Comparison of ENCODE assay signal across 15 cellular contexts in genomic region chr1:19178734-19179398, GRCh38. TPM values are rescaled to one million over a fixed set of nuclear protein-coding genes. Genes with fewer than 3 reads are reported as not detected.
A peak's percentile ranks its signal among the peaks of the same experiment; 100 is the strongest.
DNase-seq lines count a peak whose midpoint lies in the region; ATAC-seq and TF ChIP-seq lines count a peak whose summit lies in the region.
"Had no signal": no experiment of that assay in that cellular context is flagged by ENCODE, and none has a peak within 500 bp of the region (broad histone marks: within the 10 kb centered on the region; RNA-seq: fewer than 3 reads in every experiment).

No MANE protein-coding gene starts in this region.

- TF ChIP-seq CTCF in MCF 10A (IDR thresholded peaks at IDR 0.05; ENCODE audit: unreplicated experiment): no peak
- no peak for TF ChIP-seq CTCF in breast epithelium (IDR thresholded peaks at IDR 0.05)
- TF ChIP-seq CTCF in Loucy (conservative IDR thresholded peaks at IDR 0.05; ENCODE audit: low read length): no peak
- no peak for TF ChIP-seq CTCF in uterus (IDR thresholded peaks at IDR 0.05)

- H3K9ac ChIP-seq in Loucy (ENCODE audit: low read depth, low read length, poor library complexity, severe bottlenecking): peak overlapping the region; percentile 62
- H3K9ac ChIP-seq: SK-N-SH had no signal

- TF ChIP-seq POLR2A in breast epithelium (IDR thresholded peaks at IDR 0.05) (no peak), uterus (IDR thresholded peaks at IDR 0.05) (no peak)

- no peaks in the 10 kb centered on the region for H3K27me3 ChIP-seq in breast epithelium
- no peaks in the 10 kb centered on the region for H3K27me3 ChIP-seq in Loucy (ENCODE audit: insufficient read depth, low read length, poor library complexity, severe bottlenecking)
- no peaks in the 10 kb centered on the region for H3K27me3 ChIP-seq in uterus

- peaks cover 26% of the 10 kb centered on the region for H3F3A ChIP-seq in Loucy (ENCODE audit: low read depth)

- no peak overlapping the region for H2AFZ ChIP-seq in Loucy (ENCODE audit: low read length)

- DNase-seq in MCF 10A (ENCODE audit: unreplicated experiment): no peak
- no peak for DNase-seq in breast epithelium (ENCODE audit: low spot score in 2 of 2)
- DNase-seq in activated naive CD8-positive, alpha-beta T cell treated with anti-CD3 and anti-CD28 coated beads, Interleukin-2, amount 50 U/mL, for 24 hours: no peak
- no peak for DNase-seq in stimulated activated effector memory CD8-positive, alpha-beta T cell treated with anti-CD3 and anti-CD28 coated beads, Interleukin-12 subunit alpha, Interleukin-12 subunit beta, amount 100 ng/mL, for 72 hours (ENCODE audit: low spot score in 2 of 2)
- DNase-seq in GDM1 (lab: John Stamatoyannopoulos, UW): no peak
- no peak for DNase-seq in uterus
- DNase-seq: activated CD4-positive, CD25-positive, alpha-beta regulatory T cell; MM.1S; NCI-H1694; stimulated activated CD4-positive, alpha-beta T cell treated with anti-CD3 and anti-CD28 coated beads, Interleukin-4, amount 100 ng/mL, for 1 hour; T-helper 9 cell had no signal

- ATAC-seq in activated naive CD8-positive, alpha-beta T cell treated with anti-CD3 and anti-CD28 coated beads, Interleukin-2, amount 50 U/mL, for 24 hours: no peak
- ATAC-seq in stimulated activated effector memory CD8-positive, alpha-beta T cell treated with anti-CD3 and anti-CD28 coated beads, Interleukin-12 subunit alpha, Interleukin-12 subunit beta, amount 100 ng/mL, for 72 hours: no peak

- CTCF ChIA-PET in MCF 10A (lab: Yijun Ruan, JAX): interaction anchor here (1.0 to 1.7 kb wide), 5 partner anchors 10 to 62 kb away, joined by 3 to 5 read pairs (median 3); no protein-coding TSS in a partner anchor

- BruUV-seq in MCF 10A (replicated peaks; lab: Mats Ljungman, UMichigan): no TSS peak

- H3K27ac ChIP-seq in breast epithelium (no peak overlapping the region), uterus (no peak overlapping the region)

- peak overlapping the region; percentile 5 for H3K27ac Mint-ChIP-seq in MCF 10A (ENCODE audit: low read depth, unreplicated experiment)
- peak overlapping the region; percentile 72 for H3K27ac Mint-ChIP-seq in activated naive CD8-positive, alpha-beta T cell treated with anti-CD3 and anti-CD28 coated beads, Interleukin-2, amount 50 U/mL, for 24 hours
- H3K27ac Mint-ChIP-seq in stimulated activated effector memory CD8-positive, alpha-beta T cell treated with anti-CD3 and anti-CD28 coated beads, Interleukin-12 subunit alpha, Interleukin-12 subunit beta, amount 100 ng/mL, for 72 hours: peak overlapping the region; percentile 77
- H3K27ac Mint-ChIP-seq: progenitor cell of endocrine pancreas had no signal

- H3K4me3 Mint-ChIP-seq in MCF 10A (ENCODE audit: unreplicated experiment): no peak overlapping the region
- H3K4me3 Mint-ChIP-seq in activated naive CD8-positive, alpha-beta T cell treated with anti-CD3 and anti-CD28 coated beads, Interleukin-2, amount 50 U/mL, for 24 hours: no peak overlapping the region
- H3K4me3 Mint-ChIP-seq in stimulated activated effector memory CD8-positive, alpha-beta T cell treated with anti-CD3 and anti-CD28 coated beads, Interleukin-12 subunit alpha, Interleukin-12 subunit beta, amount 100 ng/mL, for 72 hours: no peak overlapping the region
- H3K4me3 Mint-ChIP-seq: neural crest cell had no signal

- H3K9me2 ChIP-seq in Loucy (replicated peaks; ENCODE audit: low read depth, low read length): no peaks in the 10 kb centered on the region
- H3K9me2 ChIP-seq: SK-N-SH had no signal

- peaks cover 100% of the 10 kb centered on the region for H3K36me3 Mint-ChIP-seq in MCF 10A (ENCODE audit: insufficient read depth, unreplicated experiment)
- peaks cover 62% of the 10 kb centered on the region for H3K36me3 Mint-ChIP-seq in activated naive CD8-positive, alpha-beta T cell treated with anti-CD3 and anti-CD28 coated beads, Interleukin-2, amount 50 U/mL, for 24 hours (ENCODE audit: low read depth)
- peaks cover 100% of the 10 kb centered on the region for H3K36me3 Mint-ChIP-seq in stimulated activated effector memory CD8-positive, alpha-beta T cell treated with anti-CD3 and anti-CD28 coated beads, Interleukin-12 subunit alpha, Interleukin-12 subunit beta, amount 100 ng/mL, for 72 hours

- H3K4me3 ChIP-seq in breast epithelium (no peak overlapping the region), Loucy (ENCODE audit: low read length, poor library complexity, severe bottlenecking) (peak overlapping the region; percentile 57), uterus (no peak overlapping the region)

- H3K27me3 Mint-ChIP-seq in MCF 10A (ENCODE audit: insufficient read depth, unreplicated experiment): no peaks in the 10 kb centered on the region
- H3K27me3 Mint-ChIP-seq in activated naive CD8-positive, alpha-beta T cell treated with anti-CD3 and anti-CD28 coated beads, Interleukin-2, amount 50 U/mL, for 24 hours: no peaks in the 10 kb centered on the region
- H3K27me3 Mint-ChIP-seq: progenitor cell of endocrine pancreas had no signal

- H3K4me1 ChIP-seq in breast epithelium (no peaks in the 10 kb centered on the region), Loucy (ENCODE audit: insufficient read depth, low read length, poor library complexity, severe bottlenecking) (peaks cover 45% of the 10 kb centered on the region), uterus (no peaks in the 10 kb centered on the region)

- POLR2A ChIA-PET in MCF 10A (lab: Yijun Ruan, JAX): interaction anchor here (0.7 to 0.9 kb wide), 2 partner anchors 14 to 1618 kb away, joined by 3 to 4 read pairs; no protein-coding TSS in a partner anchor

- H3K79me2 ChIP-seq in Loucy (ENCODE audit: insufficient read depth, low read length): peaks cover 13% of the 10 kb centered on the region; the same call in 1 of the 2 replicates

- intact Hi-C loops in MCF 10A (cut with micrococcal nuclease) (loop anchor here (1.0 kb wide), 1 partner anchor 62 kb away; no protein-coding TSS in a partner anchor), breast epithelium (cut with DNase I; ENCODE audit: low total_unique reads) (no loop called here), uterus (cut with DNase I; ENCODE audit: low total_unique reads) (no loop called here)

- H3K36me3 ChIP-seq in breast epithelium (peaks cover 18% of the 10 kb centered on the region), Loucy (ENCODE audit: insufficient read depth, low read length) (peaks cover 72% of the 10 kb centered on the region), uterus (peaks cover 0 to 3% of the 10 kb centered on the region in 2 donors)

- H3K4me1 Mint-ChIP-seq in MCF 10A (ENCODE audit: insufficient read depth, unreplicated experiment): no peaks in the 10 kb centered on the region
- peaks cover 17% of the 10 kb centered on the region for H3K4me1 Mint-ChIP-seq in activated naive CD8-positive, alpha-beta T cell treated with anti-CD3 and anti-CD28 coated beads, Interleukin-2, amount 50 U/mL, for 24 hours
- peaks cover 18% of the 10 kb centered on the region for H3K4me1 Mint-ChIP-seq in stimulated activated effector memory CD8-positive, alpha-beta T cell treated with anti-CD3 and anti-CD28 coated beads, Interleukin-12 subunit alpha, Interleukin-12 subunit beta, amount 100 ng/mL, for 72 hours
- H3K4me1 Mint-ChIP-seq: neural crest cell had no signal

- H3K9me3 ChIP-seq in breast epithelium (no peaks in the 10 kb centered on the region), Loucy (ENCODE audit: insufficient read depth, low read depth, low read length) (no peaks in the 10 kb centered on the region), uterus (no peaks in the 10 kb centered on the region)
- H3K9me3 ChIP-seq: SK-N-SH had no signal

- no peaks in the 10 kb centered on the region for H3K9me3 Mint-ChIP-seq in MCF 10A (ENCODE audit: unreplicated experiment)
- H3K9me3 Mint-ChIP-seq in activated naive CD8-positive, alpha-beta T cell treated with anti-CD3 and anti-CD28 coated beads, Interleukin-2, amount 50 U/mL, for 24 hours: no peaks in the 10 kb centered on the region
- no peaks in the 10 kb centered on the region for H3K9me3 Mint-ChIP-seq in stimulated activated effector memory CD8-positive, alpha-beta T cell treated with anti-CD3 and anti-CD28 coated beads, Interleukin-12 subunit alpha, Interleukin-12 subunit beta, amount 100 ng/mL, for 72 hours
- H3K9me3 Mint-ChIP-seq: neural crest cell had no signal

- no peaks in the 10 kb centered on the region for H4K20me1 ChIP-seq in Loucy (ENCODE audit: insufficient read depth, low read length, poor library complexity, severe bottlenecking)

- H3K4me2 ChIP-seq in Loucy (ENCODE audit: low read depth, low read length, poor library complexity, severe bottlenecking): peak overlapping the region; percentile 65
- H3K4me2 ChIP-seq: SK-N-SH had no signal

RNA-seq across cellular contexts. Expression of gene UBR4, which starts 31.2 kb away (rescaled TPM):
- 154 and 181 TPM in 2 replicates for total RNA-seq in MCF 10A (2022)
- 100 to 1,000 TPM; 114 to 145 (median 140) TPM for total RNA-seq in breast epithelium
- 100 to 1,000 TPM in 3 of 4 donors, 10 to 100 TPM in 1; 50.0 to 161 (median 105) TPM for total RNA-seq in uterus

Comparison
In these comparisons a context has a peak if more than half of its experiments do, and no peak if none do; other contexts are left out.
1. H3K27ac Mint-ChIP-seq: peak in every context shown above with its lines; median percentile 77 in stimulated activated effector memory CD8-positive, alpha-beta T cell treated with anti-CD3 and anti-CD28 coated beads, Interleukin-12 subunit alpha, Interleukin-12 subunit beta, amount 100 ng/mL, for 72 hours; 72 in activated naive CD8-positive, alpha-beta T cell treated with anti-CD3 and anti-CD28 coated beads, Interleukin-2, amount 50 U/mL, for 24 hours; 5 in MCF 10A.